22 cellular contexts compared by ENCODE assay signal in the genomic region with DNA sequence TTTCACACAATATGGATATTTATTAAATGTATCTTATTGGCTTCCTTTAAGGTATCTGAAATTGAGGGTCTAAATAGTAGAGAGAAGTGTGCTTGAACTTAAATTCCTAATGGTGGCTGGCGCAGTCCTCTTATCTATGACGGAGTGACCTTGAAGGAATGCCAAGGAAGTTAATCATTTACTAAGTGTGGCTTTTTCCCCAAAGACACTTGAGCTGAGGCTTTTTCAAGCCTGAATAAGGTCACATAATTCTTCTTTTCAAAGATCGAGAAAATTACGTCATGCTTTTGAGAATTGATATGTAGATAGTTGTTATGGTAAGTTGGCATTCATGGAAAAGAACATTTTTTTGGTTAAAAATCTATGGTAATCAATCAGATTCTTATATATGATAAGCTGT. TPM values are rescaled to one million over a fixed set of nuclear protein-coding genes. Genes with fewer than 3 reads are reported as not detected.
A peak's percentile ranks its signal among the peaks of the same experiment; 100 is the strongest.
DNase-seq lines count a peak whose midpoint lies in the region; ATAC-seq, FAIRE-seq and TF ChIP-seq lines count a peak whose summit lies in the region.
"Had no signal": no experiment of that assay in that cellular context is flagged by ENCODE, and none has a peak within 500 bp of the region (broad histone marks: within the 10 kb centered on the region; RNA-seq: fewer than 3 reads in every experiment).

No MANE protein-coding gene starts in this region.

- peak; percentile 96 for ATAC-seq in body of pancreas
- ATAC-seq in pancreas, result peak; percentile 87 to 92 (median 90)
- no peak for ATAC-seq in GM21737 (IDR thresholded peaks at IDR 0.05; ENCODE audit: unreplicated experiment)
- ATAC-seq: psoas muscle, T-cell had no signal

- no peak overlapping the region for H3K4me3 ChIP-seq in body of pancreas
- no peak overlapping the region for H3K4me3 ChIP-seq in kidney epithelial cell (ENCODE audit: low read depth, low read length)
- no peak overlapping the region for H3K4me3 ChIP-seq in pancreas
- no peak overlapping the region for H3K4me3 ChIP-seq in H7 (ENCODE audit: insufficient read depth, low read depth, low read length)
- H3K4me3 ChIP-seq: GM23248, psoas muscle, SJSA1, skin epidermis, upper lobe of left lung had no signal

- no peak for TF ChIP-seq POLR2A in body of pancreas (IDR thresholded peaks at IDR 0.05)

- no peak for FAIRE-seq in pancreas (lab: Jason Lieb, UNC)

- peak; percentile 70 for DNase-seq in DMS53 (lab: John Stamatoyannopoulos, UW)
- DNase-seq in body of pancreas, result peak; percentile 15 to 63 (median 51)
- DNase-seq in kidney epithelial cell (ENCODE audit: low read depth), result peak; percentile 26
- DNase-seq in pancreas, result peak in 2 of 6 donors; percentile 30 to 53
- DNase-seq in ureter (ENCODE audit: low spot score), result no peak
- no peak for DNase-seq in H7
- no peak for DNase-seq in DMS153 treated with DMSO at 0.1 percent for 48 hours (lab: John Stamatoyannopoulos, UW; ENCODE audit: unreplicated experiment)
- DNase-seq: activated CD4-positive, alpha-beta memory T cell treated with anti-CD3 and anti-CD28 coated beads for 36 hours; activated naive CD8-positive, alpha-beta T cell treated with anti-CD3 and anti-CD28 coated beads for 36 hours; GM23248; KG1; NCI-H1694; NCI-H2171; NCI-H524 treated with DMSO at 0.1 percent for 48 hours; psoas muscle; stimulated activated CD4-positive, alpha-beta T cell treated with anti-CD3 and anti-CD28 coated beads, Interleukin-1b, Interleukin-23, amount 100 ng/mL, for 48 hours; T-cell; upper lobe of left lung had no signal

- 8 to 9% methylated on average over 4 of the region's 4 CpGs for WGBS in body of pancreas, 2 donors
- WGBS in pancreas, 2 donors, result 6 to 8% methylated on average over 4 of the region's 4 CpGs

- intact Hi-C loops in body of pancreas (cut with DNase I), result no loop called here
- intact Hi-C loops in pancreas (cut with DNase I), result no loop called here

- H3K9me3 ChIP-seq in body of pancreas (no peaks in the 10 kb centered on the region), pancreas (no peaks in the 10 kb centered on the region)
- H3K9me3 ChIP-seq: psoas muscle, SJSA1, upper lobe of left lung had no signal

- H3K36me3 ChIP-seq in body of pancreas (replicated peaks in 1 of 2; ENCODE audit: insufficient read depth in 1 of 2, low read depth in 2 of 2), result no peaks in the 10 kb centered on the region
- no peaks in the 10 kb centered on the region for H3K36me3 ChIP-seq in kidney epithelial cell (ENCODE audit: control insufficient read depth, insufficient read depth, low read length)
- H3K36me3 ChIP-seq in pancreas, result no peaks in the 10 kb centered on the region
- no peaks in the 10 kb centered on the region for H3K36me3 ChIP-seq in H7 (replicated peaks; ENCODE audit: control insufficient read depth, insufficient read depth, low read length)
- H3K36me3 ChIP-seq: SJSA1, upper lobe of left lung had no signal

- TF ChIP-seq CTCF in body of pancreas (IDR thresholded peaks at IDR 0.05), result peak in 1 of 7 experiments; percentile 5
- no peak for TF ChIP-seq CTCF in kidney epithelial cell (IDR thresholded peaks at IDR 0.05; ENCODE audit: insufficient read depth, low read length, poor library complexity, severe bottlenecking)
- TF ChIP-seq CTCF in pancreas (IDR thresholded peaks at IDR 0.05), result no peak

- H3K27ac ChIP-seq in body of pancreas (peak overlapping the region in 3 of 4 donors; percentile 25 to 77 (median 59)), pancreas (peak overlapping the region in 1 of 4 donors; percentile 67)
- H3K27ac ChIP-seq: epithelial cell of prostate, GM23248, psoas muscle, SJSA1, skin epidermis, upper lobe of left lung had no signal

- H3K27me3 ChIP-seq in body of pancreas (no peaks in the 10 kb centered on the region), kidney epithelial cell (ENCODE audit: control insufficient read depth, insufficient read depth, low read length) (no peaks in the 10 kb centered on the region), pancreas (peaks cover 0 to 6% (median 0%) of the 10 kb centered on the region in 4 donors), H7 (ENCODE audit: control insufficient read depth, insufficient read depth, low read length) (no peaks in the 10 kb centered on the region)
- H3K27me3 ChIP-seq: SJSA1, upper lobe of left lung had no signal

- H3K4me1 ChIP-seq in body of pancreas (peaks cover 25% of the 10 kb centered on the region), pancreas (peaks cover 0 to 3% (median 0%) of the 10 kb centered on the region in 3 donors)
- H3K4me1 ChIP-seq: psoas muscle, SJSA1, upper lobe of left lung had no signal

RNA-seq across cellular contexts. Expression of a gene that starts 11.7 kb away (rescaled TPM):
- 10 to 100 TPM in 1 of 2 donors, 1 to 10 TPM in 1; 6.3 to 41.8 TPM for total RNA-seq in body of pancreas
- 24.3 and 25.4 TPM in 2 replicates for total RNA-seq in kidney epithelial cell
- total RNA-seq in pancreas, result 10 to 100 TPM; 32.6 to 57.7 (median 42.6) TPM
- polyA plus RNA-seq in pancreas, result 10 to 100 TPM; 19.3 to 21.4 TPM
- total RNA-seq in ureter, result 48.2 TPM
- total RNA-seq in H7 (2014; rRNA removed; shearing (Covaris generic)), result 57.8 and 65.4 TPM in 2 replicates

Comparison
In these comparisons a context has a peak if more than half of its experiments do, and no peak if none do; other contexts are left out.
1. DNase-seq: peak in DMS53 (single experiment), body of pancreas (4 of 4) and kidney epithelial cell (single experiment); none in ureter (single experiment), H7 (single experiment) and DMS153 treated with DMSO at 0.1 percent for 48 hours (single experiment).